In genomic region chr5:10562202-10563131, GRCh38 we compare ENCODE assay signal across 8 cellular contexts. TPM values are rescaled to one million over a fixed set of nuclear protein-coding genes. Genes with fewer than 3 reads are reported as not detected.
DNase-seq lines count a peak whose midpoint lies in the region; ATAC-seq and TF ChIP-seq lines count a peak whose summit lies in the region.

No MANE protein-coding gene starts in this region.

- peaks cover 20% of the 10 kb centered on the region for H4K20me1 ChIP-seq in SK-N-SH (ENCODE audit: insufficient read depth)
- peaks cover 21% of the 10 kb centered on the region for H4K20me1 ChIP-seq in neural progenitor cell (ENCODE audit: low read depth)

- H3K9me3 Mint-ChIP-seq in activated T-helper 2 cell treated with anti-CD3 and anti-CD28 coated beads, Interferon-gamma antibody, Interleukin-2, Interleukin-4, amounts not matched to agents 10 μg/mL and 5 μg/mL and 100 μg/mL, durations not matched to agents 14 hours and 24 hours and 36 hours, result no peaks in the 10 kb centered on the region
- H3K9me3 Mint-ChIP-seq in neural progenitor cell, result no peaks in the 10 kb centered on the region

- POLR2A ChIA-PET in SK-N-SH (lab: Yijun Ruan, JAX), result no interaction called here

- H3K4me1 ChIP-seq in SK-N-SH (ENCODE audit: control insufficient read depth in 1 of 2, insufficient read depth in 2 of 2, low read depth in 1 of 2, low read length in 1 of 2), result peaks cover 6 to 13% of the 10 kb centered on the region in 2 experiments; a peak in 2 of 4 replicates
- peaks cover 24% of the 10 kb centered on the region for H3K4me1 ChIP-seq in neural progenitor cell

- TF ChIP-seq EP300 in SK-N-SH (IDR thresholded peaks at IDR 0.05; ENCODE audit: borderline replicate concordance in 1 of 2, low read depth in 1 of 2, low read length in 1 of 2), result no peak

- H3F3A ChIP-seq in SK-N-SH (replicated peaks; ENCODE audit: insufficient read depth) (peaks cover 3% of the 10 kb centered on the region), neural progenitor cell (ENCODE audit: low read depth) (peaks cover 19% of the 10 kb centered on the region)

- WGBS in SK-N-SH (ENCODE audit: low lambda C conversion rate), result 95% methylated on average over 43 of the region's 46 CpGs

- no peak overlapping the region for H2AFZ ChIP-seq in SK-N-SH (ENCODE audit: low read depth)
- H2AFZ ChIP-seq in neural progenitor cell (replicated peaks), result peak overlapping the region; percentile 93

- CTCF ChIA-PET in SK-N-SH (lab: Yijun Ruan, JAX), result no interaction called here

- peaks cover 28% of the 10 kb centered on the region for H3K79me2 ChIP-seq in SK-N-SH (ENCODE audit: insufficient read depth)
- no peaks in the 10 kb centered on the region for H3K79me2 ChIP-seq in neural progenitor cell (ENCODE audit: low read depth)

- peak overlapping the region; percentile 73 for H3K27ac Mint-ChIP-seq in activated T-helper 2 cell treated with anti-CD3 and anti-CD28 coated beads, Interferon-gamma antibody, Interleukin-2, Interleukin-4, amounts not matched to agents 10 μg/mL and 5 μg/mL and 100 μg/mL, durations not matched to agents 14 hours and 24 hours and 36 hours
- no peak overlapping the region for H3K27ac Mint-ChIP-seq in neural progenitor cell

- no peak for TF ChIP-seq RAD21 in SK-N-SH (IDR thresholded peaks at IDR 0.05; ENCODE audit: low read length)

- peaks cover 9% of the 10 kb centered on the region for H3K36me3 Mint-ChIP-seq in activated T-helper 2 cell treated with anti-CD3 and anti-CD28 coated beads, Interferon-gamma antibody, Interleukin-2, Interleukin-4, amounts not matched to agents 10 μg/mL and 5 μg/mL and 100 μg/mL, durations not matched to agents 14 hours and 24 hours and 36 hours (ENCODE audit: low read depth)
- H3K36me3 Mint-ChIP-seq in neural progenitor cell, result no peaks in the 10 kb centered on the region

- ATAC-seq in SK-N-SH treated with all-trans-retinoic acid at 6 μM for 48 hours (no peak), HG02885 (IDR thresholded peaks at IDR 0.05; ENCODE audit: poor library complexity, unreplicated experiment) (peak; percentile 27)

- H3K9me2 ChIP-seq in SK-N-SH, result no peaks in the 10 kb centered on the region

- H3K9ac ChIP-seq in SK-N-SH, result peak overlapping the region; percentile 97; the same call in 1 of the 2 replicates
- no peak overlapping the region for H3K9ac ChIP-seq in neural progenitor cell

- peaks cover 24% of the 10 kb centered on the region for H3K27me3 Mint-ChIP-seq in activated T-helper 2 cell treated with anti-CD3 and anti-CD28 coated beads, Interferon-gamma antibody, Interleukin-2, Interleukin-4, amounts not matched to agents 10 μg/mL and 5 μg/mL and 100 μg/mL, durations not matched to agents 14 hours and 24 hours and 36 hours (ENCODE audit: low read depth)
- H3K27me3 Mint-ChIP-seq in neural progenitor cell (ENCODE audit: insufficient read depth, low read depth), result peaks cover 29% of the 10 kb centered on the region

- H3K27me3 ChIP-seq in SK-N-SH (ENCODE audit: insufficient read depth) (no peaks in the 10 kb centered on the region), neural progenitor cell (peaks cover 85% of the 10 kb centered on the region)

- H3K4me3 Mint-ChIP-seq in activated T-helper 2 cell treated with anti-CD3 and anti-CD28 coated beads, Interferon-gamma antibody, Interleukin-2, Interleukin-4, amounts not matched to agents 10 μg/mL and 5 μg/mL and 100 μg/mL, durations not matched to agents 14 hours and 24 hours and 36 hours (ENCODE audit: low read depth), result peak overlapping the region; percentile 70
- H3K4me3 Mint-ChIP-seq in neural progenitor cell, result peak overlapping the region; percentile 78

- DNase-seq in SK-N-SH, result no peak
- no peak for DNase-seq in activated T-helper 2 cell treated with anti-CD3 and anti-CD28 coated beads, Interferon-gamma antibody, Interleukin-2, Interleukin-4, amounts not matched to agents 10 μg/mL and 5 μg/mL and 100 μg/mL, durations not matched to agents 14 hours and 24 hours and 36 hours (ENCODE audit: low spot score)
- DNase-seq in neural progenitor cell (ENCODE audit: low spot score), result no peak
- no peak for DNase-seq in D341Med (ENCODE audit: low spot score)
- no peak for DNase-seq in dermis blood vessel endothelial cell
- DNase-seq in posterior cingulate gyrus, result no peak

- H3K4me2 ChIP-seq in SK-N-SH (peak overlapping the region; percentile 96), neural progenitor cell (peak overlapping the region; percentile 83)

- H3K27ac ChIP-seq in SK-N-SH (ENCODE audit: low read depth in 2 of 2, low read length in 1 of 2), result no peak overlapping the region
- H3K27ac ChIP-seq in neural progenitor cell, result no peak overlapping the region

- no peak for TF ChIP-seq CTCF in SK-N-SH (IDR thresholded peaks at IDR 0.05)
- no peak for TF ChIP-seq CTCF in neural progenitor cell (IDR thresholded peaks at IDR 0.05)

- H3K4me3 ChIP-seq in SK-N-SH (ENCODE audit: low read depth in 2 of 2, low read length in 1 of 2) (peak overlapping the region in 1 of 2 experiments; percentile 74; a peak in 2 of 4 replicates), neural progenitor cell (peak overlapping the region; percentile 67)

- no peaks in the 10 kb centered on the region for H3K36me3 ChIP-seq in SK-N-SH (replicated peaks in 1 of 2; ENCODE audit: control insufficient read depth in 1 of 2, insufficient read depth in 2 of 2, low read length in 1 of 2)
- no peaks in the 10 kb centered on the region for H3K36me3 ChIP-seq in neural progenitor cell

- H3K9me3 ChIP-seq in SK-N-SH (no peaks in the 10 kb centered on the region), neural progenitor cell (ENCODE audit: low read depth) (no peaks in the 10 kb centered on the region)

- peaks cover 31% of the 10 kb centered on the region for H3K4me1 Mint-ChIP-seq in activated T-helper 2 cell treated with anti-CD3 and anti-CD28 coated beads, Interferon-gamma antibody, Interleukin-2, Interleukin-4, amounts not matched to agents 10 μg/mL and 5 μg/mL and 100 μg/mL, durations not matched to agents 14 hours and 24 hours and 36 hours (ENCODE audit: low read depth)
- peaks cover 16% of the 10 kb centered on the region for H3K4me1 Mint-ChIP-seq in neural progenitor cell

- intact Hi-C loops in activated T-helper 2 cell treated with anti-CD3 and anti-CD28 coated beads, Interferon-gamma antibody, Interleukin-2, Interleukin-4, amounts not matched to agents 10 μg/mL and 5 μg/mL and 100 μg/mL, durations not matched to agents 14 hours and 24 hours and 36 hours (cut with micrococcal nuclease), result loop anchor here (5.0 kb wide), 1 partner anchor 210 kb away; the partner anchor contains the start of gene MARCHF6
- intact Hi-C loops in posterior cingulate gyrus (cut with DNase I), result no loop called here

TF ChIP-seq in SK-N-SH, 30 proteins besides CTCF, POLR2A, EP300 and RAD21 (continues in another document):
- TF ChIP-seq YY1 (IDR thresholded peaks at IDR 0.05; ENCODE audit: low read depth), result no peak
- no peak for TF ChIP-seq EZH2phosphoT487 (IDR thresholded peaks at IDR 0.05; ENCODE audit: borderline replicate concordance, low read depth)
- TF ChIP-seq NFIC (IDR thresholded peaks at IDR 0.05; ENCODE audit: borderline replicate concordance), result no peak
- no peak for TF ChIP-seq IRF3 (IDR thresholded peaks at IDR 0.05; ENCODE audit: low read depth, low read length)
- TF ChIP-seq TCF12 (IDR thresholded peaks at IDR 0.05), result no peak
- TF ChIP-seq MAX (IDR thresholded peaks at IDR 0.05; ENCODE audit: low read depth), result no peak

TF ChIP-seq in SK-N-SH treated with all-trans-retinoic acid at 6 μM for 48 hours, 23 proteins besides CTCF, POLR2A, EP300 and RAD21:
- TF ChIP-seq ZC3H10 (CRISPR knock-in tag; IDR thresholded peaks at IDR 0.05), result no peak
- TF ChIP-seq GLIS3 (CRISPR knock-in tag; IDR thresholded peaks at IDR 0.05), result no peak
- no peak for TF ChIP-seq POU6F1 (CRISPR knock-in tag; IDR thresholded peaks at IDR 0.05; ENCODE audit: borderline replicate concordance, low read depth)
- TF ChIP-seq TCF4 (CRISPR knock-in tag; IDR thresholded peaks at IDR 0.05; ENCODE audit: borderline replicate concordance), result no peak
- no peak for TF ChIP-seq OSR1 (CRISPR knock-in tag; IDR thresholded peaks at IDR 0.05)
- TF ChIP-seq TOX (CRISPR knock-in tag; IDR thresholded peaks at IDR 0.05; ENCODE audit: borderline replicate concordance), result no peak

RNA-seq across cellular contexts. Expression of gene ANKRD33B, which starts 1.4 kb away (rescaled TPM):
- polyA plus RNA-seq in SK-N-SH (2012; rRNA removed), result 1.8 and 1.9 TPM in 2 replicates
- 1.2 and 1.7 TPM in 2 replicates for polyA plus RNA-seq in SK-N-SH (2012; cell fraction: cytosol; rRNA removed)
- polyA plus RNA-seq in SK-N-SH (2012; cell fraction: nucleus; rRNA removed), result 4.3 and 7.0 TPM in 2 replicates
- total RNA-seq in activated T-helper 2 cell treated with anti-CD3 and anti-CD28 coated beads, Interferon-gamma antibody, Interleukin-2, Interleukin-4, amounts not matched to agents 10 μg/mL and 5 μg/mL and 100 μg/mL, durations not matched to agents 14 hours and 24 hours and 36 hours, result 31.1 and 31.5 TPM in 2 replicates
- 2.2 and 3.5 TPM in 2 replicates for total RNA-seq in neural progenitor cell (ENCODE audit: low replicate concordance)
- total RNA-seq in dermis blood vessel endothelial cell, result 2.0 and 3.4 TPM in 2 replicates
